ENCODE assay signal across 10 cellular contexts in the genomic region with DNA sequence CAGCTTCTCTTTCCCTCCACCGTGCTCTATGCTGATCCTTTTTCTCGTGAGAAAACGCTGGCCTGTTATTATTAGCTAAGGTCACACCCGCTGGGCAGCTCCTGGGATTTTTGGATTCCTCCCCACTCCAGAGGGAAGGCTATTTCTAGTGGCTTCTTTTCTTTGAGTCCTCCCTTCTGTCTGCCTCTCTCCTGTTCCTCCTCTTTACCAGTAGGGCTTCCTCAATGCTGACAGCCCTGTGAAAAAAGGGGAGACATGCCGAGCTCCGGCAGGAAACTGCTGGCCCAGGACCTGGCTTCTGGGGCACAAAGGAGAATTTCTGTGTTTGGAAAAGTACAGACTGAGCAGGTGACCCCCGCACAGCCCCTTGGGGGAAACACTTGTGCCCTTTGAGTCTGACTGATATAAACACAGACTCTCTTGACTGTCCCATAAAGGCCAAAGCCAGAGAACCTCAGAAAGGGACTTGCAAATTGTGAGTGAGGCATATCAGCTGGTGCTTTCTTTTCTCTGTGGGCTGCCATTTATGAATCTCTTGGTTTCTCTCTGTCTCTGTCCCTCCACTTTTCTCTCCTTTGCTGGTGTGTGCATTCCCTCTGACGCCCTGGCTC. TPM values are rescaled to one million over a fixed set of nuclear protein-coding genes. Genes with fewer than 3 reads are reported as not detected.
A peak's percentile ranks its signal among the peaks of the same experiment; 100 is the strongest.
DNase-seq lines count a peak whose midpoint lies in the region; ATAC-seq, FAIRE-seq and TF ChIP-seq lines count a peak whose summit lies in the region.
"Had no signal": no experiment of that assay in that cellular context is flagged by ENCODE, and none has a peak within 500 bp of the region (broad histone marks: within the 10 kb centered on the region; RNA-seq: fewer than 3 reads in every experiment).

No MANE protein-coding gene starts in this region.

- BruUV-seq in K562 (replicated peaks; lab: Mats Ljungman, UMichigan) = no TSS peak

- no peak overlapping the region for H2AFZ ChIP-seq in K562 (ENCODE audit: low read depth, low read length)

- ATAC-seq in K562 = peak; percentile 41; the same call in 2 of the 3 replicates
- no peak for ATAC-seq in gastrocnemius medialis
- ATAC-seq: esophagus mucosa, natural killer cell had no signal

- H3K9ac ChIP-seq in K562 (ENCODE audit: insufficient read depth in 1 of 2, low read depth in 2 of 2, low read length in 2 of 2) (peak overlapping the region in 1 of 2 experiments; percentile 69; a peak in 1 of 4 replicates), iPS-18a (ENCODE audit: low read length) (peak overlapping the region; percentile 9)

- no peak for TF ChIP-seq EP300 in K562 (IDR thresholded peaks at IDR 0.05; ENCODE audit: low read length)

- H3K4me2 ChIP-seq in K562 (ENCODE audit: insufficient read depth, low read length) = no peak overlapping the region

- intact Hi-C loops in K562 (cut with micrococcal nuclease) = no loop called here
- intact Hi-C loops in gastrocnemius medialis (cut with DNase I; ENCODE audit: low total_unique reads) = no loop called here

- H3K9me3 ChIP-seq in K562 (replicated peaks; ENCODE audit: control insufficient read depth, insufficient read depth, low read depth, low read length) = no peaks in the 10 kb centered on the region
- H3K9me3 ChIP-seq in iPS-18a (ENCODE audit: control insufficient read depth, low read depth, low read length) = no peaks in the 10 kb centered on the region
- H3K9me3 ChIP-seq in gastrocnemius medialis = no peaks in the 10 kb centered on the region
- no peaks in the 10 kb centered on the region for H3K9me3 ChIP-seq in effector memory CD4-positive, alpha-beta T cell (ENCODE audit: control insufficient read depth, low read length)

- no peak for TF ChIP-seq CTCF in K562 (IDR thresholded peaks at IDR 0.05 in 2 of 3, conservative IDR thresholded peaks at IDR 0.05 in 1 of 3; ENCODE audit: insufficient read depth in 2 of 3, low read depth in 1 of 3, low read length in 3 of 3)
- no peak for TF ChIP-seq CTCF in gastrocnemius medialis (IDR thresholded peaks at IDR 0.05 in 4 of 5, conservative IDR thresholded peaks at IDR 0.05 in 1 of 5)
- TF ChIP-seq CTCF in RWPE1 (conservative IDR thresholded peaks at IDR 0.05; ENCODE audit: low read depth) = no peak

- in situ Hi-C loops in K562 (cut with MboI) = no loop called here
- in situ Hi-C loops in gastrocnemius medialis (cut with MboI; ENCODE audit: low sequenced_read_pairs in 4 of 4) = no loop called here

- no peaks in the 10 kb centered on the region for H3K4me1 ChIP-seq in K562 (replicated peaks in 1 of 2; ENCODE audit: control insufficient read depth in 2 of 2, insufficient read depth in 2 of 2, low read length in 2 of 2)
- H3K4me1 ChIP-seq in iPS-18a (ENCODE audit: control insufficient read depth, low read depth, low read length) = peaks cover 19% of the 10 kb centered on the region
- H3K4me1 ChIP-seq in gastrocnemius medialis = peaks cover 0 to 5% of the 10 kb centered on the region in 2 donors
- H3K4me1 ChIP-seq in effector memory CD4-positive, alpha-beta T cell (ENCODE audit: control insufficient read depth, insufficient read depth, low read length, poor library complexity, severe bottlenecking) = no peaks in the 10 kb centered on the region

- H3K27me3 ChIP-seq in K562 (ENCODE audit: control insufficient read depth in 2 of 2, insufficient read depth in 2 of 2, low read length in 2 of 2) (peaks cover 2 to 6% of the 10 kb centered on the region in 2 experiments; a peak in 1 of 5 replicates), iPS-18a (ENCODE audit: control insufficient read depth, insufficient read depth, low read length) (no peaks in the 10 kb centered on the region), gastrocnemius medialis (no peaks in the 10 kb centered on the region)
- no peaks in the 10 kb centered on the region for H3K27me3 ChIP-seq in effector memory CD4-positive, alpha-beta T cell (replicated peaks; ENCODE audit: control insufficient read depth, insufficient read depth, low read length, poor library complexity, severe bottlenecking)

- H3K4me3 ChIP-seq in K562 = no peak overlapping the region
- H3K4me3 ChIP-seq in iPS-18a (ENCODE audit: low read length) = no peak overlapping the region
- H3K4me3 ChIP-seq in gastrocnemius medialis = no peak overlapping the region
- no peak overlapping the region for H3K4me3 ChIP-seq in effector memory CD4-positive, alpha-beta T cell (ENCODE audit: insufficient read depth, low read depth, low read length, poor library complexity, severe bottlenecking)

- POLR2A ChIA-PET in K562 (lab: Yijun Ruan, JAX) (interaction anchor here (0.6 kb wide), 1 partner anchor 25 kb away, joined by 3 read pairs; no protein-coding TSS in a partner anchor), RWPE1 (lab: Yijun Ruan, JAX; ENCODE audit: low non-redundant PET) (no interaction called here)

- peak; percentile 57 for FAIRE-seq in GM19239 (lab: Jason Lieb, UNC)
- no peak for FAIRE-seq in K562 (lab: Jason Lieb, UNC)

- CTCF ChIA-PET in K562 (lab: Yijun Ruan, JAX; ENCODE audit: low intra/inter-chr PET ratio) = no interaction called here
- CTCF ChIA-PET in RWPE1 (lab: Yijun Ruan, JAX) = interaction anchor here (0.7 kb wide), 1 partner anchor 1055 kb away, joined by 5 read pairs; no protein-coding TSS in a partner anchor

- WGBS in K562 (ENCODE audit: insufficient coverage, low coverage, missing lambda C conversion rate) = 3% methylated on average over 8 of the region's 8 CpGs

- TF ChIP-seq RAD21 in K562 (CRISPR knock-in tag; conservative IDR thresholded peaks at IDR 0.05 in 1 of 2, IDR thresholded peaks at IDR 0.05 in 1 of 2) = no peak

- H3K9me1 ChIP-seq in K562 (ENCODE audit: control insufficient read depth, insufficient read depth, low read length) = no peaks in the 10 kb centered on the region

- no peaks in the 10 kb centered on the region for H4K20me1 ChIP-seq in K562 (replicated peaks; ENCODE audit: control insufficient read depth, insufficient read depth, low read length)

- H3K27ac ChIP-seq in K562 (ENCODE audit: extremely low read depth, low read depth, low read length) (no peak overlapping the region), iPS-18a (ENCODE audit: low read length) (no peak overlapping the region), gastrocnemius medialis (peak overlapping the region in 3 of 4 donors; percentile 42 to 57 (median 49)), RWPE1 (no peak overlapping the region)
- H3K27ac ChIP-seq in effector memory CD4-positive, alpha-beta T cell (ENCODE audit: insufficient read depth, low read length, poor library complexity, severe bottlenecking) = no peak overlapping the region

- no peaks in the 10 kb centered on the region for H3K79me2 ChIP-seq in K562 (ENCODE audit: control insufficient read depth, insufficient read depth, low read length)

- DNase-seq in GM19239 (ENCODE audit: insufficient read length, low spot score) = no peak
- DNase-seq in K562 (ENCODE audit: extremely low read depth in 1 of 4, low spot score in 3 of 4) = no peak
- no peak for DNase-seq in gastrocnemius medialis
- DNase-seq in effector memory CD4-positive, alpha-beta T cell = no peak
- no peak for DNase-seq in NCI-H748 treated with DMSO at 0.1 percent for 48 hours (lab: John Stamatoyannopoulos, UW)
- no peak for DNase-seq in GF-D8 (lab: John Stamatoyannopoulos, UW)
- DNase-seq in RWPE1 (ENCODE audit: low spot score) = no peak
- DNase-seq: natural killer cell had no signal

- H3K36me3 ChIP-seq in K562 (ENCODE audit: control insufficient read depth, insufficient read depth, low read length) (no peaks in the 10 kb centered on the region), iPS-18a (ENCODE audit: control insufficient read depth, low read depth, low read length) (no peaks in the 10 kb centered on the region), gastrocnemius medialis (no peaks in the 10 kb centered on the region)
- no peaks in the 10 kb centered on the region for H3K36me3 ChIP-seq in effector memory CD4-positive, alpha-beta T cell (ENCODE audit: control insufficient read depth, insufficient read depth, low read length)

- TF ChIP-seq POLR2A in K562 (conservative IDR thresholded peaks at IDR 0.05) = no peak
- no peak for TF ChIP-seq POLR2A in gastrocnemius medialis (IDR thresholded peaks at IDR 0.05)

RNA-seq across cellular contexts. Expression of gene RNF135, which starts 14.0 kb away (rescaled TPM):
- total RNA-seq in K562 (2011; cell fraction: chromatin; rRNA removed; ENCODE audit: low replicate concordance) = not detected in 2 replicates
- total RNA-seq in K562 (2011; cell fraction: nucleolus; rRNA removed) = not detected in 2 replicates
- not detected in 2 replicates for total RNA-seq in K562 (2011; cell fraction: nucleoplasm; rRNA removed)
- total RNA-seq in K562 (2014; rRNA removed) (not detected in 2 replicates), K562 (2014; rRNA removed; fragmentation: Illumina TruSeq; extraction: Trizol) (not detected in 2 replicates), K562 (2015; rRNA removed; fragmentation: Illumina TruSeq; extraction: Trizol) (not detected in 2 replicates), K562 (2021) (0.09 TPM in 1 of 2 replicates, not detected in the other), gastrocnemius medialis (1 to 10 TPM; 4.4 to 9.3 (median 6.5) TPM)
- polyA plus RNA-seq in K562 (2011; rRNA removed) (0.08 TPM in 1 of 2 replicates, not detected in the other), K562 (2014; fragmentation: Illumina TruSeq; extraction: Trizol) (not detected in 2 replicates), K562 (2014; fragmentation: Nextera tagmentation; extraction: Ambion mirVana) (not detected), K562 (2014; rRNA removed) (not detected in 2 replicates)
- polyA plus RNA-seq in K562 (2011; cell fraction: cytosol; rRNA removed) = not detected in 2 replicates
- not detected in 2 replicates for polyA plus RNA-seq in K562 (2011; cell fraction: nucleus; rRNA removed)
- 0.08 TPM in 1 of 2 replicates, not detected in the other for polyA plus RNA-seq in K562 (2012)
- not detected in 2 replicates for polyA minus RNA-seq in K562 (2011; rRNA and poly(A)+ RNA removed)
- polyA minus RNA-seq in K562 (2011; cell fraction: cytosol; rRNA and poly(A)+ RNA removed) = not detected in 2 replicates
- not detected in 2 replicates for polyA minus RNA-seq in K562 (2011; cell fraction: nucleus; rRNA and poly(A)+ RNA removed)

RNA-seq across cellular contexts. Expression of gene ADAP2, which starts 35.1 kb away (rescaled TPM):
- not detected in 2 replicates for total RNA-seq in K562 (2011; cell fraction: chromatin; rRNA removed; ENCODE audit: low replicate concordance)
- 1.5 TPM in 1 of 2 replicates, not detected in the other for total RNA-seq in K562 (2011; cell fraction: nucleolus; rRNA removed)
- total RNA-seq in K562 (2011; cell fraction: nucleoplasm; rRNA removed) = 4.4 TPM in 1 of 2 replicates, not detected in the other
- total RNA-seq in K562 (2014; rRNA removed) = 0.73 TPM in 1 of 2 replicates, not detected in the other
- total RNA-seq in K562 (2014; rRNA removed; fragmentation: Illumina TruSeq; extraction: Trizol) = 0.25 TPM in 1 of 2 replicates, not detected in the other
- total RNA-seq in K562 (2015; rRNA removed; fragmentation: Illumina TruSeq; extraction: Trizol) = not detected in 2 replicates
- total RNA-seq in K562 (2021) = 0.20 and 0.58 TPM in 2 replicates
- polyA plus RNA-seq in K562 (2011; rRNA removed) = 0.06 TPM in 1 of 2 replicates, not detected in the other
- polyA plus RNA-seq in K562 (2011; cell fraction: cytosol; rRNA removed) = 0.04 TPM in 1 of 2 replicates, not detected in the other
- polyA plus RNA-seq in K562 (2011; cell fraction: nucleus; rRNA removed) = 0.64 TPM in 1 of 2 replicates, not detected in the other
- 0.05 TPM in 1 of 2 replicates, not detected in the other for polyA plus RNA-seq in K562 (2012)
- polyA plus RNA-seq in K562 (2014; fragmentation: Illumina TruSeq; extraction: Trizol) = not detected in 2 replicates
- not detected for polyA plus RNA-seq in K562 (2014; fragmentation: Nextera tagmentation; extraction: Ambion mirVana)
- polyA plus RNA-seq in K562 (2014; rRNA removed) = not detected in 2 replicates
- polyA minus RNA-seq in K562 (2011; rRNA and poly(A)+ RNA removed) = 0.07 TPM in 1 of 2 replicates, not detected in the other
- not detected in 2 replicates for polyA minus RNA-seq in K562 (2011; cell fraction: cytosol; rRNA and poly(A)+ RNA removed)
- polyA minus RNA-seq in K562 (2011; cell fraction: nucleus; rRNA and poly(A)+ RNA removed) = 0.94 TPM in 1 of 2 replicates, not detected in the other
- total RNA-seq in gastrocnemius medialis = 1 to 10 TPM; 1.2 to 4.7 (median 4.3) TPM

RNA-seq across cellular contexts. Expression of gene TEFM, which starts 50.8 kb away (rescaled TPM):
- 20.1 and 32.4 TPM in 2 replicates for total RNA-seq in K562 (2011; cell fraction: chromatin; rRNA removed; ENCODE audit: low replicate concordance)
- total RNA-seq in K562 (2011; cell fraction: nucleolus; rRNA removed) = 9.5 and 11.2 TPM in 2 replicates
- 18.8 and 40.0 TPM in 2 replicates for total RNA-seq in K562 (2011; cell fraction: nucleoplasm; rRNA removed)
- total RNA-seq in K562 (2014; rRNA removed) = 12.5 and 17.2 TPM in 2 replicates
- total RNA-seq in K562 (2014; rRNA removed; fragmentation: Illumina TruSeq; extraction: Trizol) = 29.7 and 37.7 TPM in 2 replicates
- total RNA-seq in K562 (2015; rRNA removed; fragmentation: Illumina TruSeq; extraction: Trizol) = 22.1 and 23.6 TPM in 2 replicates
- 16.1 and 17.1 TPM in 2 replicates for total RNA-seq in K562 (2021)
- polyA plus RNA-seq in K562 (2011; rRNA removed) = 13.3 and 23.3 TPM in 2 replicates
- 4.6 and 5.2 TPM in 2 replicates for polyA plus RNA-seq in K562 (2011; cell fraction: cytosol; rRNA removed)
- polyA plus RNA-seq in K562 (2011; cell fraction: nucleus; rRNA removed) = 7.7 and 8.2 TPM in 2 replicates
- polyA plus RNA-seq in K562 (2012) = 10.8 and 16.8 TPM in 2 replicates
- polyA plus RNA-seq in K562 (2014; fragmentation: Illumina TruSeq; extraction: Trizol) = 35.7 and 37.1 TPM in 2 replicates
- 10 to 100 TPM; 59.2 to 60.3 TPM for polyA plus RNA-seq in K562 (2014; fragmentation: Nextera tagmentation; extraction: Ambion mirVana)
- polyA plus RNA-seq in K562 (2014; rRNA removed) = 21.8 and 22.6 TPM in 2 replicates
- polyA minus RNA-seq in K562 (2011; rRNA and poly(A)+ RNA removed) = 8.6 and 9.7 TPM in 2 replicates
- 3.7 and 5.8 TPM in 2 replicates for polyA minus RNA-seq in K562 (2011; cell fraction: cytosol; rRNA and poly(A)+ RNA removed)
- 5.0 and 11.0 TPM in 2 replicates for polyA minus RNA-seq in K562 (2011; cell fraction: nucleus; rRNA and poly(A)+ RNA removed)
- total RNA-seq in gastrocnemius medialis = 10 to 100 TPM in 1 of 4 donors, 1 to 10 TPM in 3; 5.2 to 18.5 (median 8.3) TPM

Comparison
In these comparisons a context has a peak if more than half of its experiments do, and no peak if none do; other contexts are left out.
1. H3K27ac ChIP-seq: peak in gastrocnemius medialis (3 of 4); none in K562 (single experiment), iPS-18a (single experiment), effector memory CD4-positive, alpha-beta T cell (single experiment) and RWPE1 (single experiment).